ENCODE assay signal across 15 cellular contexts in the genomic region with DNA sequence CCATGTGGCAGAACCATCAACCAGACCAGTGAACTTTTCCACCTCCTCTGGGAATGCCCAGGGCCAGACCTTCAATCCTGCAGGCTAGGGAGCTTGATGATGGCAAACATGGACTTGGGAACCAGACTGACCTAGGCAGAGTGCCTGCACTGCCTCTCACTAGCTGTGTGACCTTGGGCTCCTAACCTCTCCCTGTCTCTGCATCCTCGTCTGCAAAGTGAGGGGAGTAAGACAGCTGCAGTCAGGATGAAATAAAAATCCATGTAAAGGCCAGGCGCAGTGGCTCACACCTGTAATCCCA. TPM values are rescaled to one million over a fixed set of nuclear protein-coding genes. Genes with fewer than 3 reads are reported as not detected.
DNase-seq lines count a peak whose midpoint lies in the region; ATAC-seq and TF ChIP-seq lines count a peak whose summit lies in the region.
"Had no signal": no experiment of that assay in that cellular context is flagged by ENCODE, and none has a peak within 500 bp of the region (broad histone marks: within the 10 kb centered on the region; RNA-seq: fewer than 3 reads in every experiment).

No MANE protein-coding gene starts in this region.

- TF ChIP-seq CTCF in GM13977 (IDR thresholded peaks at IDR 0.05; ENCODE audit: extremely low read depth, insufficient read depth, missing control alignments) (peak; percentile 0), transverse colon (IDR thresholded peaks at IDR 0.05) (no peak)

- no peak for TF ChIP-seq POLR2A in transverse colon (IDR thresholded peaks at IDR 0.05)

- H3K9me3 ChIP-seq in transverse colon = no peaks in the 10 kb centered on the region

- H3K4me1 ChIP-seq in transverse colon = no peaks in the 10 kb centered on the region

- intact Hi-C loops in posterior vena cava (cut with DNase I) (no loop called here), transverse colon (cut with DNase I; ENCODE audit: low total_unique reads) (no loop called here)

- ATAC-seq in left lobe of liver (peak; percentile 9), HG02678 (IDR thresholded peaks at IDR 0.05; ENCODE audit: unreplicated experiment) (no peak)

- H3K27me3 ChIP-seq in transverse colon = no peaks in the 10 kb centered on the region

- TF ChIP-seq EP300 in transverse colon (IDR thresholded peaks at IDR 0.05; ENCODE audit: low read depth) = no peak

- H3K4me3 ChIP-seq in transverse colon = no peak overlapping the region
- H3K4me3 ChIP-seq: GM12878, GM23338 had no signal

- H3K36me3 ChIP-seq in transverse colon = no peaks in the 10 kb centered on the region

- in situ Hi-C loops in GM13977 (cut with MboI; ENCODE audit: low pct_unique_long_range_greater_than_20kb, low sequenced_read_pairs, unreplicated experiment) (no loop called here), transverse colon (cut with MboI; ENCODE audit: low pct_ligation_motif_present in 1 of 4, low pct_unique_long_range_greater_than_20kb in 1 of 4, low sequenced_read_pairs in 3 of 4) (no loop called here)

- no peak overlapping the region for H3K27ac ChIP-seq in transverse colon

- 80 to 90% methylated on average over 2 of the region's 2 CpGs for WGBS in transverse colon (ENCODE audit: low coverage in 1 of 2), 2 donors

- DNase-seq in GM13977 (ENCODE audit: low spot score) = no peak
- no peak for DNase-seq in left lobe of liver (ENCODE audit: low spot score)
- DNase-seq in posterior vena cava (ENCODE audit: low spot score) = peak; percentile 25
- DNase-seq in NCI-H748 treated with DMSO at 0.1 percent for 48 hours (lab: John Stamatoyannopoulos, UW) = no peak
- DNase-seq in transverse colon = no peak
- DNase-seq: DMS 273 treated with DMSO at 0.1 percent for 48 hours had no signal

RNA-seq across cellular contexts. Expression of a gene that starts 17.5 kb away (rescaled TPM):
- total RNA-seq in left lobe of liver (0.75 TPM), posterior vena cava (100 to 1,000 TPM in 1 of 2 donors, 10 to 100 TPM in 1; 94.6 to 110 TPM), transverse colon (1 to 10 TPM in 3 of 4 donors, not detected in 1; 1.8 to 6.8 (median 1.9) TPM)

RNA-seq across cellular contexts. Expression of a gene that starts 35.4 kb away (rescaled TPM):
- not detected for total RNA-seq in left lobe of liver
- total RNA-seq in posterior vena cava = not detected
- total RNA-seq in transverse colon = not detected
- total RNA-seq: A172; A673; CD4-positive, alpha-beta T cell; CD8-positive, alpha-beta memory T cell; GM12878; GM23338; H4; H9 had no signal

Comparison
In these comparisons a context has a peak if more than half of its experiments do, and no peak if none do; other contexts are left out.
1. RNA of a gene that starts 17.5 kb away (total RNA-seq): 94.6 to 110 TPM in posterior vena cava; 1.8 to 6.8 TPM in transverse colon and 0.75 TPM in left lobe of liver (single experiment); every median in the first group is over 10 times any median in the second.